Comparison of ENCODE assay signal across 23 cellular contexts in the genomic region with DNA sequence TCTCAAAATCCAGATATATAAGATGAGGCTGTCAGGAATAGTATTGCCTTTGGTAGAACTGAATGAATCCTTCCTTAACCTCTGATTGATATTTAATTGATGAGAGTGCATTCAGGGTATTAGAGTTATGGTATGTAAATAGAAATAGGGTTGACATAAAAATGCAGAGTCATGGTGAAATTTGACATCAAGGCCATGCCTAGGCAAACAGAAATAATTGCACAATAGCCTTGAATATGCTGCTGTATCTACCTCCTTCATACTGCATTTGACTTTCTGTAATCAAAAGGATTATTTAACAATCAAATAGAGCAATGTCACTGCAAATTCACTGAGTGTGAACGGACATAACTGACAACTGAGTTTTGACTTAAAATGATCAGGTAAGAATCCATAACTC.
DNase-seq lines count a peak whose midpoint lies in the region; ATAC-seq, FAIRE-seq and TF ChIP-seq lines count a peak whose summit lies in the region.
"Had no signal": no experiment of that assay in that cellular context is flagged by ENCODE, and none has a peak within 500 bp of the region (broad histone marks: within the 10 kb centered on the region; RNA-seq: fewer than 3 reads in every experiment).

No MANE protein-coding gene starts in this region.

- peak overlapping the region; percentile 54 for H3K4me2 ChIP-seq in A549

- DNase-seq in A549 (ENCODE audit: low read depth in 1 of 2, low spot score in 1 of 2) (peak in 1 of 2 experiments; percentile 60), DMS53 (lab: John Stamatoyannopoulos, UW) (peak; percentile 52), NCI-H460 (ENCODE audit: extremely low read depth, low read depth) (peak; percentile 81), bronchial epithelial cell (ENCODE audit: low read depth) (peak; percentile 42)
- DNase-seq: CD4-positive, CD25-positive, alpha-beta regulatory T cell; COR-L47; DMS 273 treated with DMSO at 0.1 percent for 48 hours; GOT3; HCEC 1CT; KBM-7; MV-4-11; NCI-H1694; NCI-H2081; NCI-H2171 treated with DMSO at 0.1 percent for 48 hours; NCI-H446; NCI-H774; NK-92 treated with Interleukin-12 subunit alpha and Interleukin-12 subunit beta, amount 100 ng/mL, for 24 hours; Peyer's patch had no signal

- H3K27me3 ChIP-seq in bronchial epithelial cell (ENCODE audit: control insufficient read depth, insufficient read depth, low read length), result no peaks in the 10 kb centered on the region
- H3K27me3 ChIP-seq: Peyer's patch, SJSA1 had no signal

- TF ChIP-seq EP300 in A549 (IDR thresholded peaks at IDR 0.05), result no peak; a peak in 1 of 5 replicates

- ATAC-seq in A549 (peak in 1 of 2 experiments; percentile 29; a peak in 1 of 6 replicates), GM21786 (IDR thresholded peaks at IDR 0.05; ENCODE audit: unreplicated experiment) (no peak), GM21515 (IDR thresholded peaks at IDR 0.05; ENCODE audit: unreplicated experiment) (no peak), HG03460 (IDR thresholded peaks at IDR 0.05; ENCODE audit: unreplicated experiment) (no peak)

- TF ChIP-seq POLR2A in A549 (IDR thresholded peaks at IDR 0.05; ENCODE audit: low read length), result no peak

- no peaks in the 10 kb centered on the region for H3K9me3 ChIP-seq in A549
- H3K9me3 ChIP-seq: SJSA1 had no signal

- CTCF ChIA-PET in A549 (lab: Yijun Ruan, JAX), result no interaction called here

- POLR2A ChIA-PET in A549 (lab: Yijun Ruan, JAX), result no interaction called here

- H3K4me1 ChIP-seq in A549, result peaks cover 24% of the 10 kb centered on the region
- H3K4me1 ChIP-seq: Peyer's patch, SJSA1 had no signal

- no peak for FAIRE-seq in A549 (lab: Jason Lieb, UNC)
- no peak for FAIRE-seq in bronchial epithelial cell (lab: Jason Lieb, UNC)
- FAIRE-seq: GM12892 had no signal

- TF ChIP-seq CTCF in A549 (IDR thresholded peaks at IDR 0.05) (no peak), bronchial epithelial cell (IDR thresholded peaks at IDR 0.05; ENCODE audit: insufficient read depth, low read length, severe bottlenecking) (no peak)

- WGBS in A549 (ENCODE audit: missing lambda C conversion rate), result 9% methylated on average over 1 of the region's 1 CpG

- no peaks in the 10 kb centered on the region for H3K36me3 ChIP-seq in bronchial epithelial cell (ENCODE audit: control insufficient read depth, insufficient read depth, low read length)
- H3K36me3 ChIP-seq: Peyer's patch, SJSA1 had no signal

- peak overlapping the region; percentile 66 to 72; a peak in 5 of 6 replicates for H3K27ac ChIP-seq in A549
- H3K27ac ChIP-seq: Peyer's patch, SJSA1 had no signal

- H3K4me3 ChIP-seq in A549 (no peak overlapping the region), bronchial epithelial cell (ENCODE audit: low read depth, low read length) (no peak overlapping the region)
- H3K4me3 ChIP-seq: Peyer's patch, SJSA1 had no signal

- TF ChIP-seq RAD21 in A549 (conservative IDR thresholded peaks at IDR 0.05 in 1 of 2, IDR thresholded peaks at IDR 0.05 in 1 of 2), result no peak

TF ChIP-seq in A549, 52 proteins besides CTCF, POLR2A, EP300 and RAD21:
- TF ChIP-seq, protein P1, sequence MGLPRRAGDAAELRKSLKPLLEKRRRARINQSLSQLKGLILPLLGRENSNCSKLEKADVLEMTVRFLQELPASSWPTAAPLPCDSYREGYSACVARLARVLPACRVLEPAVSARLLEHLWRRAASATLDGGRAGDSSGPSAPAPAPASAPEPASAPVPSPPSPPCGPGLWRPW (IDR thresholded peaks at IDR 0.05), result no peak
- TF ChIP-seq FOSL2 (IDR thresholded peaks at IDR 0.05) (no peak), FOSL2 (CRISPR knock-in tag; IDR thresholded peaks at IDR 0.05) (no peak), GATA3 (IDR thresholded peaks at IDR 0.05; ENCODE audit: borderline replicate concordance) (no peak), HOXB5 (CRISPR knock-in tag; IDR thresholded peaks at IDR 0.05) (no peak), MAFK (IDR thresholded peaks at IDR 0.05; ENCODE audit: partially characterized antibody) (peak; percentile 92), SMC3 (IDR thresholded peaks at IDR 0.05) (no peak), CBX8 (IDR thresholded peaks at IDR 0.05) (no peak), ZFP36 (IDR thresholded peaks at IDR 0.05; ENCODE audit: borderline replicate concordance, partially characterized antibody) (no peak), NFE2L2 (conservative IDR thresholded peaks at IDR 0.05; ENCODE audit: low read length) (peak; percentile 73), ZNF302 (CRISPR knock-in tag; IDR thresholded peaks at IDR 0.05) (no peak), RFX5 (IDR thresholded peaks at IDR 0.05) (no peak), CEBPB (IDR thresholded peaks at IDR 0.05) (peak; percentile 77 to 95; a peak in 3 of 4 replicates), KDM1A (IDR thresholded peaks at IDR 0.05; ENCODE audit: low read depth) (no peak), JUNB (IDR thresholded peaks at IDR 0.05) (0 out of 2 replicates have a peak, but pooled peaks have one; percentile 16), NR3C1 (IDR thresholded peaks at IDR 0.05) (no peak), RARB (CRISPR knock-in tag; IDR thresholded peaks at IDR 0.05) (no peak), MAZ (IDR thresholded peaks at IDR 0.05; ENCODE audit: borderline replicate concordance, low read depth, low read length) (no peak), CBX2 (IDR thresholded peaks at IDR 0.05; ENCODE audit: borderline replicate concordance, low read depth) (no peak), HDAC2 (IDR thresholded peaks at IDR 0.05) (no peak), TP53 (CRISPR knock-in tag; IDR thresholded peaks at IDR 0.05) (no peak), EHMT2 (IDR thresholded peaks at IDR 0.05; ENCODE audit: low read depth) (no peak), ZC3H11A (IDR thresholded peaks at IDR 0.05) (no peak), JUN (IDR thresholded peaks at IDR 0.05) (no peak), EHF (CRISPR knock-in tag; IDR thresholded peaks at IDR 0.05) (no peak), ESRRA (IDR thresholded peaks at IDR 0.05; ENCODE audit: borderline replicate concordance, low read length) (no peak), ATOH8 (CRISPR knock-in tag; IDR thresholded peaks at IDR 0.05; ENCODE audit: low read depth) (no peak), POLR2AphosphoS2 (conservative IDR thresholded peaks at IDR 0.05; ENCODE audit: low read length) (no peak)
- TF ChIP-seq, protein P2, sequence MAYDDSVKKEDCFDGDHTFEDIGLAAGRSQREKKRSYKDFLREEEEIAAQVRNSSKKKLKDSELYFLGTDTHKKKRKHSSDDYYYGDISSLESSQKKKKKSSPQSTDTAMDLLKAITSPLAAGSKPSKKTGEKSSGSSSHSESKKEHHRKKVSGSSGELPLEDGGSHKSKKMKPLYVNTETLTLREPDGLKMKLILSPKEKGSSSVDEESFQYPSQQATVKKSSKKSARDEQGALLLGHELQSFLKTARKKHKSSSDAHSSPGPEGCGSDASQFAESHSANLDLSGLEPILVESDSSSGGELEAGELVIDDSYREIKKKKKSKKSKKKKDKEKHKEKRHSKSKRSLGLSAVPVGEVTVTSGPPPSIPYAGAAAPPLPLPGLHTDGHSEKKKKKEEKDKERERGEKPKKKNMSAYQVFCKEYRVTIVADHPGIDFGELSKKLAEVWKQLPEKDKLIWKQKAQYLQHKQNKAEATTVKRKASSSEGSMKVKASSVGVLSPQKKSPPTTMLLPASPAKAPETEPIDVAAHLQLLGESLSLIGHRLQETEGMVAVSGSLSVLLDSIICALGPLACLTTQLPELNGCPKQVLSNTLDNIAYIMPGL (CRISPR knock-in tag; IDR thresholded peaks at IDR 0.05; ENCODE audit: borderline replicate concordance), result no peak
- TF ChIP-seq, protein P3, sequence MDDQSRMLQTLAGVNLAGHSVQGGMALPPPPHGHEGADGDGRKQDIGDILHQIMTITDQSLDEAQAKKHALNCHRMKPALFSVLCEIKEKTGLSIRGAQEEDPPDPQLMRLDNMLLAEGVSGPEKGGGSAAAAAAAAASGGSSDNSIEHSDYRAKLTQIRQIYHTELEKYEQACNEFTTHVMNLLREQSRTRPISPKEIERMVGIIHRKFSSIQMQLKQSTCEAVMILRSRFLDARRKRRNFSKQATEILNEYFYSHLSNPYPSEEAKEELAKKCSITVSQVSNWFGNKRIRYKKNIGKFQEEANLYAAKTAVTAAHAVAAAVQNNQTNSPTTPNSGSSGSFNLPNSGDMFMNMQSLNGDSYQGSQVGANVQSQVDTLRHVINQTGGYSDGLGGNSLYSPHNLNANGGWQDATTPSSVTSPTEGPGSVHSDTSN (IDR thresholded peaks at IDR 0.05), result no peak
- TF ChIP-seq, protein P4, sequence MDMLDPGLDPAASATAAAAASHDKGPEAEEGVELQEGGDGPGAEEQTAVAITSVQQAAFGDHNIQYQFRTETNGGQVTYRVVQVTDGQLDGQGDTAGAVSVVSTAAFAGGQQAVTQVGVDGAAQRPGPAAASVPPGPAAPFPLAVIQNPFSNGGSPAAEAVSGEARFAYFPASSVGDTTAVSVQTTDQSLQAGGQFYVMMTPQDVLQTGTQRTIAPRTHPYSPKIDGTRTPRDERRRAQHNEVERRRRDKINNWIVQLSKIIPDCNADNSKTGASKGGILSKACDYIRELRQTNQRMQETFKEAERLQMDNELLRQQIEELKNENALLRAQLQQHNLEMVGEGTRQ (IDR thresholded peaks at IDR 0.05), result no peak
